1 cellular context compared by ENCODE assay signal in genomic region chr4:55345980-55346850, GRCh38.
TF ChIP-seq lines count a peak whose summit lies in the region.

TSS of gene SRD5A3 (plus strand) at chr4:55346242. CDS start at chr4:55346337, 95 bp downstream.

TF ChIP-seq in HepG2, 621 proteins besides CTCF, POLR2A, EP300 and RAD21 (continued from another document and continues in another):
- no peak for TF ChIP-seq TGIF2 (CRISPR knock-in tag; IDR thresholded peaks at IDR 0.05)
- 0 out of 2 replicates have a peak, but pooled peaks have one; percentile 24 for TF ChIP-seq ZNF350 (CRISPR knock-in tag; IDR thresholded peaks at IDR 0.05; ENCODE audit: borderline replicate concordance, low read depth)
- no peak for TF ChIP-seq XBP1 (CRISPR knock-in tag; IDR thresholded peaks at IDR 0.05)
- no peak for TF ChIP-seq ZNF644 (CRISPR knock-in tag; IDR thresholded peaks at IDR 0.05; ENCODE audit: low read depth)
- no peak for TF ChIP-seq ZNF33A (CRISPR knock-in tag; IDR thresholded peaks at IDR 0.05; ENCODE audit: borderline replicate concordance)
- TF ChIP-seq TEAD2 (CRISPR knock-in tag; IDR thresholded peaks at IDR 0.05), result no peak; the same call in 1 of the 2 replicates
- TF ChIP-seq ZNF558 (CRISPR knock-in tag; IDR thresholded peaks at IDR 0.05; ENCODE audit: borderline replicate concordance), result peak; percentile 68; the same call in 1 of the 2 replicates
- peak; percentile 87 for TF ChIP-seq SALL1 (CRISPR knock-in tag; IDR thresholded peaks at IDR 0.05)
- no peak; the same call in none of the 2 replicates for TF ChIP-seq ZNF547 (CRISPR knock-in tag; IDR thresholded peaks at IDR 0.05)
- peak; percentile 60; the same call in 1 of the 2 replicates for TF ChIP-seq TBX2 (CRISPR knock-in tag; IDR thresholded peaks at IDR 0.05; ENCODE audit: borderline replicate concordance)
- TF ChIP-seq MYNN (CRISPR knock-in tag; IDR thresholded peaks at IDR 0.05; ENCODE audit: low read depth), result peak; percentile 74; the same call in 1 of the 2 replicates
- TF ChIP-seq HMGA1 (CRISPR knock-in tag; conservative IDR thresholded peaks at IDR 0.05), result no peak
- no peak for TF ChIP-seq FOSL2 (CRISPR knock-in tag; IDR thresholded peaks at IDR 0.05)
- peak; percentile 78; the same call in 1 of the 2 replicates for TF ChIP-seq NCOA1 (CRISPR knock-in tag; IDR thresholded peaks at IDR 0.05)
- TF ChIP-seq HOMEZ (CRISPR knock-in tag; IDR thresholded peaks at IDR 0.05; ENCODE audit: low read depth), result no peak
- TF ChIP-seq MBNL3 (CRISPR knock-in tag; conservative IDR thresholded peaks at IDR 0.05), result no peak
- TF ChIP-seq ZNF563 (CRISPR knock-in tag; IDR thresholded peaks at IDR 0.05), result peak; percentile 64; the same call in 1 of the 2 replicates
- TF ChIP-seq TOPORS (CRISPR knock-in tag; IDR thresholded peaks at IDR 0.05), result no peak
- no peak; the same call in 1 of the 2 replicates for TF ChIP-seq ZNF34 (CRISPR knock-in tag; IDR thresholded peaks at IDR 0.05; ENCODE audit: borderline replicate concordance)
- peak; percentile 82; the same call in 1 of the 2 replicates for TF ChIP-seq SRY (CRISPR knock-in tag; IDR thresholded peaks at IDR 0.05)
- no peak for TF ChIP-seq HMG20A (CRISPR knock-in tag; IDR thresholded peaks at IDR 0.05; ENCODE audit: borderline replicate concordance)
- no peak for TF ChIP-seq NFE2L2 (IDR thresholded peaks at IDR 0.05; ENCODE audit: low read length)
- TF ChIP-seq DZIP1 (CRISPR knock-in tag; IDR thresholded peaks at IDR 0.05), result no peak
- TF ChIP-seq POLR2AphosphoS2 (IDR thresholded peaks at IDR 0.05; ENCODE audit: low read depth, low read length), result no peak
- no peak for TF ChIP-seq MBD4 (IDR thresholded peaks at IDR 0.05; ENCODE audit: borderline replicate concordance, low read length)
- no peak for TF ChIP-seq GATAD1 (CRISPR knock-in tag; IDR thresholded peaks at IDR 0.05)
- peak; percentile 64; the same call in 1 of the 2 replicates for TF ChIP-seq ZNF138 (CRISPR knock-in tag; IDR thresholded peaks at IDR 0.05; ENCODE audit: low read depth)
- no peak for TF ChIP-seq ZBTB40 (IDR thresholded peaks at IDR 0.05)
- peak; percentile 80 for TF ChIP-seq ZBTB40 (CRISPR knock-in tag; IDR thresholded peaks at IDR 0.05)
- no peak for TF ChIP-seq ATM (IDR thresholded peaks at IDR 0.05; ENCODE audit: borderline replicate concordance)
- no peak; the same call in 1 of the 2 replicates for TF ChIP-seq DNMT1 (CRISPR knock-in tag; IDR thresholded peaks at IDR 0.05)
- TF ChIP-seq GATA4 (IDR thresholded peaks at IDR 0.05; ENCODE audit: borderline replicate concordance, low read depth), result no peak; the same call in 1 of the 2 replicates
- TF ChIP-seq ONECUT2 (CRISPR knock-in tag; IDR thresholded peaks at IDR 0.05), result no peak; the same call in 1 of the 2 replicates
- TF ChIP-seq HBP1 (CRISPR knock-in tag; IDR thresholded peaks at IDR 0.05; ENCODE audit: low read depth), result no peak
- TF ChIP-seq ARID5B (CRISPR knock-in tag; IDR thresholded peaks at IDR 0.05), result peak; percentile 50
- peak; percentile 77 for TF ChIP-seq ZNF710 (CRISPR knock-in tag; IDR thresholded peaks at IDR 0.05; ENCODE audit: borderline replicate concordance)
- TF ChIP-seq HIVEP1 (CRISPR knock-in tag; IDR thresholded peaks at IDR 0.05), result no peak
- no peak for TF ChIP-seq HOXA7 (CRISPR knock-in tag; IDR thresholded peaks at IDR 0.05)
- TF ChIP-seq ZBTB14 (CRISPR knock-in tag; IDR thresholded peaks at IDR 0.05), result peak; percentile 87
- no peak for TF ChIP-seq ZSCAN29 (CRISPR knock-in tag; conservative IDR thresholded peaks at IDR 0.05)
- TF ChIP-seq ZNF790 (CRISPR knock-in tag; IDR thresholded peaks at IDR 0.05; ENCODE audit: borderline replicate concordance), result peak; percentile 78; the same call in 1 of the 2 replicates
